In the genomic region with DNA sequence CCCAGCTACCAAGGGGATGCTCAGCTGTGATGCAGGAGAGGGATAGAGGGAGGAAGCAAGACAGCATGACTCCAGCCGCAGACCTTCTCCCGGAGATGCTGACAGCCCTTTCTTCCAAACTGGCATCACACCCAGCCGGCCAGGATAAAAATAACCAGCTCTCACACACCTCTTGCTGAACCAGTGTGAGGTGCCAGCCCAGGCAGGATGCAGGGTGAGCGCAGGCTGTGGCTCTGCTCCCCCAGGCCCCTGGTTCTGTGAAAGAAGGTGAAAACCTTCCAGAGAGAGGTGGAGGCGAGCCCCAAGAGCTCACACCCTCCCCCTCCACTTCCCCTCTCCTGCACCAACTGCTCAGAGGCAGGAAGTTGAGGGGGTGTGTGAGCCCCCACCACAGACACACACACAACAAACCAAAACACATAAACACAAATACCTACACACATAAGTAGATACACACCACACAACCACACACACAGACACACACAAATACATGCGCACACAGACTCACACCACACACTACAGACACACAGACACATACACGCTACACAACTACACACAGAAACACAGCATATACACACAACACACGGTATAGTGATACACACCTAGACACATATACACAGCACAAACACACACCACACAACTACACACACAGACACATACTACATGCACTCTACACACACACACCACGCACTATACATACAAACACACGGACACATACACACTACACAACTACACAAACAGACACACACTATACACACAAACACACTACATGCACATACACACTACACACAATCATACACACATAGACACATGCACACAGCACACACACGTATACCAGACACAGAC, we compare ENCODE assay signal across 9 cellular contexts. TPM values are rescaled to one million over a fixed set of nuclear protein-coding genes. Genes with fewer than 3 reads are reported as not detected.
DNase-seq lines count a peak whose midpoint lies in the region; ATAC-seq and TF ChIP-seq lines count a peak whose summit lies in the region.
"Had no signal": no experiment of that assay in that cellular context is flagged by ENCODE, and none has a peak within 500 bp of the region (broad histone marks: within the 10 kb centered on the region; RNA-seq: fewer than 3 reads in every experiment).

No MANE protein-coding gene starts in this region.

- no peaks in the 10 kb centered on the region for H3K9me3 ChIP-seq in naive thymus-derived CD4-positive, alpha-beta T cell (ENCODE audit: control insufficient read depth in 2 of 3, low read length in 3 of 3)
- H3K9me3 ChIP-seq in tibial artery: no peaks in the 10 kb centered on the region

- H3K4me1 ChIP-seq in naive thymus-derived CD4-positive, alpha-beta T cell (ENCODE audit: control insufficient read depth in 2 of 2, insufficient read depth in 2 of 2, low read length in 2 of 2): peaks cover 27 to 36% of the 10 kb centered on the region in 2 donors
- H3K4me1 ChIP-seq in tibial artery: no peaks in the 10 kb centered on the region

- TF ChIP-seq CTCF in tibial artery (IDR thresholded peaks at IDR 0.05): no peak

- no peaks in the 10 kb centered on the region for H3K36me3 Mint-ChIP-seq in naive thymus-derived CD4-positive, alpha-beta T cell

- CTCF ChIA-PET in naive thymus-derived CD4-positive, alpha-beta T cell (lab: Charles Lee): interaction anchor here (1.1 to 1.8 kb wide), 5 partner anchors 14 to 31 kb away, joined by 3 to 5 read pairs (median 4); no protein-coding TSS in a partner anchor

- POLR2A ChIA-PET in naive thymus-derived CD4-positive, alpha-beta T cell (lab: Charles Lee): interaction anchor here (0.9 to 1.5 kb wide), 7 partner anchors 9 to 148 kb away, joined by 3 to 12 read pairs (median 4); partner anchors contain the start of gene GHITM

- H3K9me3 Mint-ChIP-seq in naive thymus-derived CD4-positive, alpha-beta T cell: peaks cover 0 to 4% (median 0%) of the 10 kb centered on the region in 11 donors
- H3K9me3 Mint-ChIP-seq: neural crest cell had no signal

- H3K4me3 ChIP-seq in naive thymus-derived CD4-positive, alpha-beta T cell (ENCODE audit: low read length): peak overlapping the region; percentile 30
- H3K4me3 ChIP-seq in tibial artery: no peak overlapping the region

- DNase-seq in activated CD8-positive, alpha-beta memory T cell treated with anti-CD3 and anti-CD28 coated beads, Interleukin-2, amount 50 U/mL, for 48 hours: peak; percentile 56
- peak in 7 of 9 donors; percentile 43 to 77 (median 67) for DNase-seq in naive thymus-derived CD4-positive, alpha-beta T cell
- DNase-seq in GM03348 (ENCODE audit: low spot score) (no peak), tibial artery (no peak), OCI-M1 (lab: John Stamatoyannopoulos, UW) (no peak), GOT3 (lab: John Stamatoyannopoulos, UW) (no peak)

- H3K36me3 ChIP-seq in naive thymus-derived CD4-positive, alpha-beta T cell (ENCODE audit: control insufficient read depth in 2 of 3, insufficient read depth in 3 of 3, low read length in 3 of 3): no peaks in the 10 kb centered on the region
- no peaks in the 10 kb centered on the region for H3K36me3 ChIP-seq in tibial artery

- ATAC-seq in GM18861 (IDR thresholded peaks at IDR 0.05; ENCODE audit: unreplicated experiment) (peak; percentile 39), HG02623 (IDR thresholded peaks at IDR 0.05; ENCODE audit: unreplicated experiment) (peak; percentile 40)
- ATAC-seq in naive thymus-derived CD4-positive, alpha-beta T cell: peak; percentile 90

- no peaks in the 10 kb centered on the region for H3K27me3 ChIP-seq in naive thymus-derived CD4-positive, alpha-beta T cell (ENCODE audit: control insufficient read depth in 2 of 2, insufficient read depth in 2 of 2, low read length in 2 of 2)
- no peaks in the 10 kb centered on the region for H3K27me3 ChIP-seq in tibial artery

- peak overlapping the region; percentile 43 for H3K27ac ChIP-seq in naive thymus-derived CD4-positive, alpha-beta T cell (ENCODE audit: low read depth, low read length)
- H3K27ac ChIP-seq in tibial artery: no peak overlapping the region

- intact Hi-C loops in naive thymus-derived CD4-positive, alpha-beta T cell (cut with micrococcal nuclease): loop anchor here in 1 of 2 donors (1.0 kb wide), 2 partner anchors 17 to 38 kb away; partner anchors contain the start of genes CDHR1 and GHITM
- intact Hi-C loops in tibial artery (cut with DNase I; ENCODE audit: low total_unique reads): no loop called here

- no peaks in the 10 kb centered on the region for H3K27me3 Mint-ChIP-seq in naive thymus-derived CD4-positive, alpha-beta T cell

- H3K4me1 Mint-ChIP-seq in naive thymus-derived CD4-positive, alpha-beta T cell: peaks cover 0 to 12% (median 8%) of the 10 kb centered on the region in 7 donors
- H3K4me1 Mint-ChIP-seq: neural crest cell had no signal

- no peak overlapping the region for H3K4me3 Mint-ChIP-seq in naive thymus-derived CD4-positive, alpha-beta T cell
- H3K4me3 Mint-ChIP-seq: neural crest cell had no signal

- no peak overlapping the region for H3K27ac Mint-ChIP-seq in naive thymus-derived CD4-positive, alpha-beta T cell

RNA-seq across cellular contexts. Expression of gene GPR15LG, which starts 4.2 kb away (rescaled TPM):
- not detected for total RNA-seq in naive thymus-derived CD4-positive, alpha-beta T cell
- not detected for polyA plus RNA-seq in naive thymus-derived CD4-positive, alpha-beta T cell
- total RNA-seq: neural crest cell had no signal

RNA-seq across cellular contexts. Expression of gene CDHR1, which starts 16.6 kb away (rescaled TPM):
- 1 to 10 TPM in 1 of 5 experiments, under 1 TPM in 3, not detected in 1; 0.15 to 1.6 (median 0.43) TPM for total RNA-seq in naive thymus-derived CD4-positive, alpha-beta T cell
- polyA plus RNA-seq in naive thymus-derived CD4-positive, alpha-beta T cell: under 1 TPM in 1 of 2 donors, not detected in 1; 0.16 TPM

RNA-seq across cellular contexts. Expression of gene GHITM, which starts 38.5 kb away (rescaled TPM):
- total RNA-seq in naive thymus-derived CD4-positive, alpha-beta T cell: 100 to 1,000 TPM in 1 of 5 experiments, 10 to 100 TPM in 4; 61.5 to 115 (median 76.3) TPM
- polyA plus RNA-seq in naive thymus-derived CD4-positive, alpha-beta T cell: 100 to 1,000 TPM; 234 to 312 TPM

RNA-seq across cellular contexts. Expression of gene LRIT2, which starts 47.6 kb away (rescaled TPM):
- not detected for total RNA-seq in naive thymus-derived CD4-positive, alpha-beta T cell
- polyA plus RNA-seq in naive thymus-derived CD4-positive, alpha-beta T cell: not detected
- total RNA-seq: neural crest cell had no signal

Comparison
In these comparisons a context has a peak if more than half of its experiments do, and no peak if none do; other contexts are left out.
1. ATAC-seq: peak in every context shown above with its lines; median percentile 90 in naive thymus-derived CD4-positive, alpha-beta T cell; 40 in HG02623; 39 in GM18861.
2. DNase-seq: peak in activated CD8-positive, alpha-beta memory T cell treated with anti-CD3 and anti-CD28 coated beads, Interleukin-2, amount 50 U/mL, for 48 hours (single experiment) and naive thymus-derived CD4-positive, alpha-beta T cell (7 of 9); none in GM03348 (single experiment), tibial artery (0 of 2), OCI-M1 (single experiment) and GOT3 (single experiment).